ENCODE assay signal across 8 cellular contexts in genomic region chr11:65290448-65291165, GRCh38. TPM values are rescaled to one million over a fixed set of nuclear protein-coding genes. Genes with fewer than 3 reads are reported as not detected.
DNase-seq lines count a peak whose midpoint lies in the region; ATAC-seq and TF ChIP-seq lines count a peak whose summit lies in the region.

No MANE protein-coding gene starts in this region.

- WGBS in lung, 2 donors, result 13 to 14% methylated on average over 8 of the region's 8 CpGs
- 9 to 11% methylated on average over 8 of the region's 8 CpGs for WGBS in upper lobe of left lung, 2 donors

- TF ChIP-seq POLR2A in breast epithelium (IDR thresholded peaks at IDR 0.05) (no peak), upper lobe of left lung (IDR thresholded peaks at IDR 0.05) (peak in 1 of 4 donors; percentile 39)

- intact Hi-C loops in breast epithelium (cut with DNase I; ENCODE audit: low total_unique reads), result no loop called here

- TF ChIP-seq EP300 in upper lobe of left lung (IDR thresholded peaks at IDR 0.05), result peak in 3 of 4 donors; percentile 27 to 90 (median 61)

- H3K27ac ChIP-seq in breast epithelium (peak overlapping the region; percentile 71 to 89), lung (ENCODE audit: low read depth in 1 of 2, low read length in 1 of 2) (peak overlapping the region; percentile 49 to 96), upper lobe of left lung (peak overlapping the region; percentile 89 to 94 (median 92))

- H3K36me3 ChIP-seq in breast epithelium (no peaks in the 10 kb centered on the region), lung (ENCODE audit: control insufficient read depth in 2 of 2, insufficient read depth in 2 of 2, low read length in 2 of 2) (peaks cover 0 to 13% of the 10 kb centered on the region in 2 donors), upper lobe of left lung (peaks cover 2 to 36% (median 10%) of the 10 kb centered on the region in 4 donors)

- TF ChIP-seq CTCF in breast epithelium (IDR thresholded peaks at IDR 0.05), result no peak
- TF ChIP-seq CTCF in lung (IDR thresholded peaks at IDR 0.05; ENCODE audit: control extremely low read depth, extremely low read depth), result no peak
- no peak for TF ChIP-seq CTCF in upper lobe of left lung (IDR thresholded peaks at IDR 0.05)

- H3K27me3 ChIP-seq in breast epithelium (no peaks in the 10 kb centered on the region), lung (ENCODE audit: control insufficient read depth, insufficient read depth) (no peaks in the 10 kb centered on the region), upper lobe of left lung (no peaks in the 10 kb centered on the region)

- DNase-seq in ELR (ENCODE audit: low read depth), result peak; percentile 93
- DNase-seq in MV-4-11 (lab: John Stamatoyannopoulos, UW), result peak; percentile 99
- peak in 1 of 2 donors; percentile 60 for DNase-seq in breast epithelium (ENCODE audit: low spot score in 2 of 2)
- peak; percentile 90 for DNase-seq in lung (ENCODE audit: low spot score)
- DNase-seq in upper lobe of left lung, result peak in 1 of 2 donors; percentile 94
- no peak for DNase-seq in glomerular visceral epithelial cell (ENCODE audit: extremely low spot score)
- DNase-seq in NCI-H146 (lab: John Stamatoyannopoulos, UW), result no peak
- DNase-seq in activated CD4-positive, alpha-beta T cell treated with anti-CD3 and anti-CD28 coated beads, Interleukin-2, amount 50 U/mL, for 1 hour, result no peak

- H3K4me3 ChIP-seq in breast epithelium (no peak overlapping the region), lung (no peak overlapping the region), upper lobe of left lung (peak overlapping the region in 1 of 4 donors; percentile 2)

- H3K4me1 ChIP-seq in breast epithelium, result peaks cover 5 to 10% of the 10 kb centered on the region in 2 donors
- H3K4me1 ChIP-seq in lung (ENCODE audit: control insufficient read depth in 2 of 2, insufficient read depth in 2 of 2, low read length in 2 of 2), result peaks cover 2 to 15% of the 10 kb centered on the region in 2 donors
- H3K4me1 ChIP-seq in upper lobe of left lung, result peaks cover 34 to 46% (median 41%) of the 10 kb centered on the region in 4 donors

- H3K9me3 ChIP-seq in breast epithelium (no peaks in the 10 kb centered on the region), lung (ENCODE audit: control insufficient read depth in 2 of 2, insufficient read depth in 1 of 2, low read length in 1 of 2) (no peaks in the 10 kb centered on the region), upper lobe of left lung (no peaks in the 10 kb centered on the region)

- ATAC-seq in lung (ENCODE audit: insufficient read depth, low FRiP score) (peak; percentile 91), upper lobe of left lung (ENCODE audit: low FRiP score in 2 of 2) (peak; percentile 93 to 96)

RNA-seq across cellular contexts. Expression of gene CDC42EP2, which starts 24.1 kb away (rescaled TPM):
- total RNA-seq in breast epithelium (10 to 100 TPM; 11.3 to 20.8 (median 13.4) TPM), lung (10 to 100 TPM in 1 of 2 donors, 1 to 10 TPM in 1; 9.2 to 28.9 TPM), upper lobe of left lung (10 to 100 TPM in 5 of 6 donors, 1 to 10 TPM in 1; 7.7 to 45.2 (median 14.6) TPM)
- polyA plus RNA-seq in lung, result 10 to 100 TPM; 23.4 to 35.0 TPM

RNA-seq across cellular contexts. Expression of gene POLA2, which starts 28.8 kb away (rescaled TPM):
- 10 to 100 TPM in 2 of 3 donors, 1 to 10 TPM in 1; 6.4 to 17.9 (median 13.8) TPM for total RNA-seq in breast epithelium
- total RNA-seq in lung, result 10 to 100 TPM in 1 of 2 donors, 1 to 10 TPM in 1; 9.7 to 14.2 TPM
- 1 to 10 TPM; 4.5 to 9.2 TPM for polyA plus RNA-seq in lung
- total RNA-seq in upper lobe of left lung, result 10 to 100 TPM in 3 of 6 donors, 1 to 10 TPM in 3; 6.0 to 19.9 (median 8.7) TPM

RNA-seq across cellular contexts. Expression of gene DPF2, which starts 43.0 kb away (rescaled TPM):
- total RNA-seq in breast epithelium (10 to 100 TPM; 30.7 to 44.8 (median 39.7) TPM), lung (10 to 100 TPM; 44.6 to 53.2 TPM), upper lobe of left lung (10 to 100 TPM; 32.1 to 68.1 (median 54.7) TPM)
- 10 to 100 TPM; 21.5 to 25.0 TPM for polyA plus RNA-seq in lung

Comparison
In these comparisons a context has a peak if more than half of its experiments do, and no peak if none do; other contexts are left out.
1. DNase-seq: peak in ELR (single experiment), MV-4-11 (single experiment) and lung (single experiment); none in glomerular visceral epithelial cell (single experiment), NCI-H146 (single experiment) and activated CD4-positive, alpha-beta T cell treated with anti-CD3 and anti-CD28 coated beads, Interleukin-2, amount 50 U/mL, for 1 hour (single experiment).
2. Peak in every context shown above with its lines, with median percentiles within 50 percentile points of each other: H3K27ac ChIP-seq.